26 cellular contexts compared by ENCODE assay signal in genomic region chrX:98141466-98141865, GRCh38.
"Had no signal": no experiment of that assay in that cellular context is flagged by ENCODE, and none has a peak within 500 bp of the region (broad histone marks: within the 10 kb centered on the region; RNA-seq: fewer than 3 reads in every experiment).

No MANE protein-coding gene starts in this region.

- H3K4me3 Mint-ChIP-seq: central memory CD8-positive, alpha-beta T cell; immature natural killer cell; memory B cell; naive B cell; nephron had no signal

- H3K27me3 ChIP-seq: gastrocnemius medialis, neutrophil, right atrium auricular region, sigmoid colon had no signal

- ATAC-seq: esophagus mucosa, gastrocnemius medialis, left cardiac atrium, lower lobe of right lung had no signal

- H3K36me3 ChIP-seq: gastrocnemius medialis, left ventricle myocardium inferior, lower lobe of right lung, neutrophil, right atrium auricular region, sigmoid colon had no signal

- FAIRE-seq: endometrium, keratinocyte, urothelium cell line had no signal

- H3K36me3 Mint-ChIP-seq: immature natural killer cell, memory B cell, naive B cell had no signal

- H3K4me3 ChIP-seq: dorsolateral prefrontal cortex, gastrocnemius medialis, left ventricle myocardium inferior, lower lobe of right lung, right atrium auricular region, sigmoid colon, skin epidermis had no signal

- H3K27ac Mint-ChIP-seq: immature natural killer cell, memory B cell, naive B cell, nephron had no signal

- H3K27ac ChIP-seq: dorsolateral prefrontal cortex, gastrocnemius medialis, left ventricle myocardium inferior, lower lobe of right lung, neutrophil, right atrium auricular region, sigmoid colon, skin epidermis had no signal

- H3K9me3 ChIP-seq: gastrocnemius medialis, left ventricle myocardium inferior, lower lobe of right lung, neutrophil, right atrium auricular region, sigmoid colon had no signal

- H3K4me1 ChIP-seq: gastrocnemius medialis, left ventricle myocardium inferior, lower lobe of right lung, right atrium auricular region, sigmoid colon had no signal

- H3K27me3 Mint-ChIP-seq: central memory CD8-positive, alpha-beta T cell; memory B cell; naive B cell had no signal

- H3K4me1 Mint-ChIP-seq: central memory CD8-positive, alpha-beta T cell; immature natural killer cell; memory B cell; naive B cell; nephron had no signal

- DNase-seq: cortex of kidney; dorsolateral prefrontal cortex; effector CD8-positive, alpha-beta T cell; gastrocnemius medialis; glutamatergic neuron; immature natural killer cell; left cardiac atrium; left ventricle myocardium inferior; lower lobe of right lung; midbrain; naive B cell; posterior cingulate gyrus; sigmoid colon; stimulated activated CD4-positive, alpha-beta T cell treated with anti-CD3 and anti-CD28 coated beads, Interleukin-12 subunit alpha, Interleukin-12 subunit beta, amount 100 ng/mL, for 4 hours; stimulated activated naive CD4-positive, alpha-beta T cell; trophoblast cell had no signal
